19 cellular contexts compared by ENCODE assay signal in genomic region chr3:130907966-130908365, GRCh38. TPM values are rescaled to one million over a fixed set of nuclear protein-coding genes. Genes with fewer than 3 reads are reported as not detected.
DNase-seq lines count a peak whose midpoint lies in the region; ATAC-seq, FAIRE-seq and TF ChIP-seq lines count a peak whose summit lies in the region.
"Had no signal": no experiment of that assay in that cellular context is flagged by ENCODE, and none has a peak within 500 bp of the region (broad histone marks: within the 10 kb centered on the region; RNA-seq: fewer than 3 reads in every experiment).

No MANE protein-coding gene starts in this region.

- H3K27ac Mint-ChIP-seq in CD4-positive, CD25-positive, alpha-beta regulatory T cell, result peak overlapping the region in 2 of 3 donors; percentile 42 to 89
- peak overlapping the region; percentile 5 for H3K27ac Mint-ChIP-seq in activated CD8-positive, alpha-beta T cell treated with anti-CD3 and anti-CD28 coated beads, Interleukin-2, amount 10 ng/mL, durations not matched to agents 7 days and 5 days
- H3K27ac Mint-ChIP-seq in glutamatergic neuron (ENCODE audit: unreplicated experiment), result no peak overlapping the region
- H3K27ac Mint-ChIP-seq: brain had no signal

- H3K36me3 Mint-ChIP-seq in CD4-positive, CD25-positive, alpha-beta regulatory T cell, result no peaks in the 10 kb centered on the region
- H3K36me3 Mint-ChIP-seq in activated CD8-positive, alpha-beta T cell treated with anti-CD3 and anti-CD28 coated beads, Interleukin-2, amount 10 ng/mL, durations not matched to agents 7 days and 5 days (ENCODE audit: low read depth), result peaks cover 11% of the 10 kb centered on the region
- no peaks in the 10 kb centered on the region for H3K36me3 Mint-ChIP-seq in glutamatergic neuron (ENCODE audit: unreplicated experiment)

- CTCF ChIA-PET in activated CD8-positive, alpha-beta T cell treated with anti-CD3 and anti-CD28 coated beads, Interleukin-2, amount 10 ng/mL, durations not matched to agents 7 days and 5 days (lab: Charles Lee), result interaction anchor here (1.0 kb wide), 1 partner anchor 15 kb away, joined by 7 read pairs; the partner anchor contains the start of gene ATP2C1

- no peaks in the 10 kb centered on the region for H3K36me3 ChIP-seq in CD4-positive, CD25-positive, alpha-beta regulatory T cell (ENCODE audit: control insufficient read depth, insufficient read depth, low read length)
- H3K36me3 ChIP-seq: gastroesophageal sphincter, left lung, right atrium auricular region had no signal

- no peaks in the 10 kb centered on the region for H3K9me3 ChIP-seq in CD4-positive, CD25-positive, alpha-beta regulatory T cell (ENCODE audit: control insufficient read depth in 2 of 2, low read length in 2 of 2)
- H3K9me3 ChIP-seq: gastroesophageal sphincter, left lung, right atrium auricular region had no signal

- H3K9me3 Mint-ChIP-seq in CD4-positive, CD25-positive, alpha-beta regulatory T cell, result peaks cover 0 to 4% (median 0%) of the 10 kb centered on the region in 7 donors
- no peaks in the 10 kb centered on the region for H3K9me3 Mint-ChIP-seq in activated CD8-positive, alpha-beta T cell treated with anti-CD3 and anti-CD28 coated beads, Interleukin-2, amount 10 ng/mL, durations not matched to agents 7 days and 5 days (ENCODE audit: insufficient read depth)
- H3K9me3 Mint-ChIP-seq in glutamatergic neuron (ENCODE audit: unreplicated experiment), result no peaks in the 10 kb centered on the region

- H3K27ac ChIP-seq in CD4-positive, CD25-positive, alpha-beta regulatory T cell (ENCODE audit: insufficient read depth, low read length, poor library complexity, severe bottlenecking), result peak overlapping the region; percentile 64
- H3K27ac ChIP-seq: gastroesophageal sphincter, left lung, right atrium auricular region had no signal

- peaks cover 28% of the 10 kb centered on the region for H3K4me1 ChIP-seq in CD4-positive, CD25-positive, alpha-beta regulatory T cell (ENCODE audit: control insufficient read depth, insufficient read depth, low read length, poor library complexity, severe bottlenecking)

- POLR2A ChIA-PET in activated CD8-positive, alpha-beta T cell treated with anti-CD3 and anti-CD28 coated beads, Interleukin-2, amount 10 ng/mL, durations not matched to agents 7 days and 5 days (lab: Charles Lee), result interaction anchor here (1.1 kb wide), 1 partner anchor 14 kb away, joined by 5 read pairs; the partner anchor contains the start of gene ATP2C1

- peak overlapping the region; percentile 66 for H3K4me3 ChIP-seq in CD4-positive, CD25-positive, alpha-beta regulatory T cell (ENCODE audit: low read depth, low read length)
- H3K4me3 ChIP-seq: gastroesophageal sphincter, left lung, right atrium auricular region had no signal

- H3K4me1 Mint-ChIP-seq in CD4-positive, CD25-positive, alpha-beta regulatory T cell, result peaks cover 47 to 64% (median 56%) of the 10 kb centered on the region in 4 donors
- peaks cover 38% of the 10 kb centered on the region for H3K4me1 Mint-ChIP-seq in activated CD8-positive, alpha-beta T cell treated with anti-CD3 and anti-CD28 coated beads, Interleukin-2, amount 10 ng/mL, durations not matched to agents 7 days and 5 days (ENCODE audit: low read depth)
- H3K4me1 Mint-ChIP-seq in glutamatergic neuron (ENCODE audit: low read depth, unreplicated experiment), result peaks cover 10% of the 10 kb centered on the region

- no peaks in the 10 kb centered on the region for H3K27me3 Mint-ChIP-seq in CD4-positive, CD25-positive, alpha-beta regulatory T cell
- H3K27me3 Mint-ChIP-seq in activated CD8-positive, alpha-beta T cell treated with anti-CD3 and anti-CD28 coated beads, Interleukin-2, amount 10 ng/mL, durations not matched to agents 7 days and 5 days (ENCODE audit: low read depth), result no peaks in the 10 kb centered on the region
- H3K27me3 Mint-ChIP-seq in glutamatergic neuron (ENCODE audit: unreplicated experiment), result no peaks in the 10 kb centered on the region
- H3K27me3 Mint-ChIP-seq: brain had no signal

- FAIRE-seq in H54 (lab: Jason Lieb, UNC), result no peak

- TF ChIP-seq CTCF in glutamatergic neuron (IDR thresholded peaks at IDR 0.05; ENCODE audit: partially characterized antibody, unreplicated experiment), result no peak

- peak; percentile 58 to 73 for ATAC-seq in CD4-positive, CD25-positive, alpha-beta regulatory T cell (ENCODE audit: low read depth in 2 of 2)
- ATAC-seq in GM18517 (IDR thresholded peaks at IDR 0.05; ENCODE audit: unreplicated experiment), result peak; percentile 52
- peak; percentile 60 for ATAC-seq in HG03025 (IDR thresholded peaks at IDR 0.05; ENCODE audit: low FRiP score, unreplicated experiment)
- peak; percentile 64 for ATAC-seq in activated CD8-positive, alpha-beta T cell treated with anti-CD3 and anti-CD28 coated beads, Interleukin-2, amount 10 ng/mL, durations not matched to agents 7 days and 5 days
- ATAC-seq: gastroesophageal sphincter, left lung had no signal

- peak overlapping the region in 3 of 4 donors; percentile 10 to 27 (median 22) for H3K4me3 Mint-ChIP-seq in CD4-positive, CD25-positive, alpha-beta regulatory T cell
- peak overlapping the region; percentile 25 for H3K4me3 Mint-ChIP-seq in activated CD8-positive, alpha-beta T cell treated with anti-CD3 and anti-CD28 coated beads, Interleukin-2, amount 10 ng/mL, durations not matched to agents 7 days and 5 days
- H3K4me3 Mint-ChIP-seq in glutamatergic neuron (ENCODE audit: unreplicated experiment), result no peak overlapping the region
- H3K4me3 Mint-ChIP-seq: brain had no signal

- H3K27me3 ChIP-seq in CD4-positive, CD25-positive, alpha-beta regulatory T cell (ENCODE audit: control insufficient read depth, insufficient read depth, low read length), result no peaks in the 10 kb centered on the region
- H3K27me3 ChIP-seq: gastroesophageal sphincter, left lung, right atrium auricular region had no signal

- no peak for TF ChIP-seq POLR2A in H54 (IDR thresholded peaks at IDR 0.05; ENCODE audit: low read depth, low read length)

- DNase-seq in CD4-positive, CD25-positive, alpha-beta regulatory T cell, result peak in 2 of 3 donors; percentile 11 to 79
- no peak for DNase-seq in activated CD8-positive, alpha-beta T cell treated with anti-CD3 and anti-CD28 coated beads, Interleukin-2, amount 10 ng/mL, durations not matched to agents 7 days and 5 days
- no peak for DNase-seq in H54 (ENCODE audit: insufficient read length, low spot score)
- DNase-seq in NCI-H187 treated with DMSO at 0.1 percent for 48 hours (lab: John Stamatoyannopoulos, UW), result no peak
- DNase-seq in glutamatergic neuron, result no peak
- DNase-seq in AML-193 (lab: John Stamatoyannopoulos, UW), result no peak
- DNase-seq: activated effector memory CD4-positive, alpha-beta T cell treated with Interleukin-2 at 50 U/mL for 16 hours; dermis blood vessel endothelial cell; erythroblast; left lung; NCI-H1436 treated with DMSO at 0.1 percent for 48 hours; NCI-H226; occipital lobe; substantia nigra had no signal

RNA-seq across cellular contexts. Expression of gene ATP2C1, which starts 14.1 kb away (rescaled TPM):
- 83.6 TPM for total RNA-seq in CD4-positive, CD25-positive, alpha-beta regulatory T cell
- polyA plus RNA-seq in CD4-positive, CD25-positive, alpha-beta regulatory T cell, result 10 to 100 TPM; 10.5 to 20.3 (median 15.6) TPM
- total RNA-seq in activated CD8-positive, alpha-beta T cell treated with anti-CD3 and anti-CD28 coated beads, Interleukin-2, amount 10 ng/mL, durations not matched to agents 7 days and 5 days, result 10 to 100 TPM; 45.5 to 52.7 TPM
- 130 TPM for total RNA-seq in glutamatergic neuron (ENCODE audit: unreplicated experiment)

Comparison
In these comparisons a context has a peak if more than half of its experiments do, and no peak if none do; other contexts are left out.
1. DNase-seq: peak in CD4-positive, CD25-positive, alpha-beta regulatory T cell (2 of 3); none in activated CD8-positive, alpha-beta T cell treated with anti-CD3 and anti-CD28 coated beads, Interleukin-2, amount 10 ng/mL, durations not matched to agents 7 days and 5 days (single experiment), H54 (single experiment), NCI-H187 treated with DMSO at 0.1 percent for 48 hours (single experiment), glutamatergic neuron (single experiment) and AML-193 (0 of 2).
2. Peak in every context shown above with its lines, with median percentiles within 50 percentile points of each other: ATAC-seq.